22 cellular contexts compared by ENCODE assay signal in the genomic region with DNA sequence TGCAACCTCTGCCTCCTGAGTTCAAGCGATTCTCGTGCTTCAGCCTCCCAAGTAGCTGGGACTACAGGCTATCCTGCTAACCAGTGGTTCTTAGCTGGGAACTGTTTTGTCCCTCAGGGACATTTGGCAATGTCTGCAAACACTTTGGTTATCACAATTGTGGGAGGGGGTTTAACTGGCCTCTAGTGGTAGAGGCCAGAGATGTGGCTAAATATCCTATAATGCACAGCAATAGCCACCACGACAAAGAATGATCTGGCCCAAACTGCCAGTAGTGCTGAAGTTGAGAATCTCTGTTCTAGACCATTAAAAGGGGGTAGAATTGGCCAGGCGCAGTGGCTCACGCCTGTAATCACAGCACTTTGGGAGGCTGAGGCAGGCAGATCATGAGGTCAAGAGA. TPM values are rescaled to one million over a fixed set of nuclear protein-coding genes. Genes with fewer than 3 reads are reported as not detected.
A peak's percentile ranks its signal among the peaks of the same experiment; 100 is the strongest.
DNase-seq lines count a peak whose midpoint lies in the region; ATAC-seq, FAIRE-seq and TF ChIP-seq lines count a peak whose summit lies in the region.
"Had no signal": no experiment of that assay in that cellular context is flagged by ENCODE, and none has a peak within 500 bp of the region (broad histone marks: within the 10 kb centered on the region; RNA-seq: fewer than 3 reads in every experiment).

No MANE protein-coding gene starts in this region.

- H3K4me3 ChIP-seq in HepG2 (replicated peaks in 1 of 3; ENCODE audit: insufficient read depth in 1 of 3, low read depth in 2 of 3, low read length in 3 of 3) (no peak overlapping the region), psoas muscle (no peak overlapping the region)
- H3K4me3 ChIP-seq: A549, GM23248, HAP-1 had no signal

- no peak for TF ChIP-seq POLR2A in HepG2 (IDR thresholded peaks at IDR 0.05; ENCODE audit: insufficient read depth in 1 of 2, low read depth in 2 of 2, low read length in 2 of 2)

- CTCF ChIA-PET in RWPE1 (lab: Yijun Ruan, JAX): interaction anchor here (1.3 kb wide), 1 partner anchor 13 kb away, joined by 3 read pairs; no protein-coding TSS in a partner anchor
- CTCF ChIA-PET in HepG2 (lab: Yijun Ruan, JAX; ENCODE audit: low intra/inter-chr PET ratio, low total read pairs): no interaction called here

- H3K4me2 ChIP-seq in HepG2 (ENCODE audit: low read depth, low read length): peak overlapping the region; percentile 64
- H3K4me2 ChIP-seq: A549 had no signal

- H3K27ac ChIP-seq in RWPE1 (peak overlapping the region; percentile 5; the same call in 1 of the 2 replicates), HepG2 (ENCODE audit: extremely low read length, insufficient read depth, low read length) (peak overlapping the region; percentile 90), psoas muscle (peak overlapping the region; percentile 72)
- H3K27ac ChIP-seq: 22Rv1, C4-2B, GM23248 had no signal

- DNase-seq in activated T-cell treated with anti-CD3 and anti-CD28 coated beads, Interleukin-2, amount 50 U/mL, for 24 hours: no peak
- DNase-seq in activated T-cell treated with anti-CD3 and anti-CD28 coated beads, Interleukin-2, amount 50 U/mL, for 4 hours: no peak
- DNase-seq in RWPE1 (ENCODE audit: low spot score) (no peak), HepG2 (ENCODE audit: low spot score) (no peak), psoas muscle (no peak), amniotic stem cell (lab: John Stamatoyannopoulos, UW) (no peak)
- no peak for DNase-seq in activated T-helper 1 cell treated with anti-CD3 and anti-CD28 coated beads, Interleukin-12 subunit alpha, Interleukin-12 subunit beta, Interleukin-2, Interleukin-4 antibody, amounts not matched to agents 30 ng/mL and 10 ng/mL and 1 ng/mL, durations not matched to agents 14 hours and 24 hours and 36 hours (ENCODE audit: low spot score)
- DNase-seq: AML-193; CD4-positive, alpha-beta memory T cell; DMS153; DMS79; GDM1; GM23248 had no signal

- BruUV-seq in HepG2 (replicated peaks; lab: Mats Ljungman, UMichigan): no TSS peak

- 0 out of 2 replicates have a peak overlapping the region, but pooled peaks have one; percentile 40 for H3K9ac ChIP-seq in HepG2 (ENCODE audit: insufficient read depth, low read depth, low read length)
- H3K9ac ChIP-seq: GM23248 had no signal

- H3K4me1 Mint-ChIP-seq in activated T-cell treated with anti-CD3 and anti-CD28 coated beads, Interleukin-2, amount 50 U/mL, for 24 hours (ENCODE audit: low read depth): peaks cover 20% of the 10 kb centered on the region
- peaks cover 19% of the 10 kb centered on the region for H3K4me1 Mint-ChIP-seq in activated T-cell treated with anti-CD3 and anti-CD28 coated beads, Interleukin-2, amount 50 U/mL, for 4 hours (ENCODE audit: low read depth)
- H3K4me1 Mint-ChIP-seq in activated T-helper 1 cell treated with anti-CD3 and anti-CD28 coated beads, Interleukin-12 subunit alpha, Interleukin-12 subunit beta, Interleukin-2, Interleukin-4 antibody, amounts not matched to agents 30 ng/mL and 10 ng/mL and 1 ng/mL, durations not matched to agents 14 hours and 24 hours and 36 hours (ENCODE audit: low read depth): peaks cover 25% of the 10 kb centered on the region

- TF ChIP-seq EP300 in HepG2 (IDR thresholded peaks at IDR 0.05; ENCODE audit: low read depth in 2 of 2, low read length in 2 of 2) (no peak), HepG2 (CRISPR knock-in tag; IDR thresholded peaks at IDR 0.05; ENCODE audit: borderline replicate concordance) (no peak)

- no peak for TF ChIP-seq CTCF in RWPE1 (conservative IDR thresholded peaks at IDR 0.05; ENCODE audit: low read depth)
- no peak for TF ChIP-seq CTCF in HepG2 (CRISPR knock-in tag; IDR thresholded peaks at IDR 0.05)
- TF ChIP-seq CTCF in psoas muscle (IDR thresholded peaks at IDR 0.05): no peak

- H3K36me3 ChIP-seq in HepG2 (replicated peaks in 1 of 2; ENCODE audit: control insufficient read depth in 1 of 2, insufficient read depth in 2 of 2, low read length in 2 of 2) (peaks cover 5 to 29% of the 10 kb centered on the region in 2 experiments; a peak in 4 of 5 replicates), psoas muscle (ENCODE audit: insufficient read depth in 1 of 2, low read depth in 1 of 2) (peaks cover 9 to 62% of the 10 kb centered on the region in 2 donors)

- peaks cover 72% of the 10 kb centered on the region for H3K4me1 ChIP-seq in HepG2 (ENCODE audit: insufficient read depth, low read length)
- peaks cover 45% of the 10 kb centered on the region for H3K4me1 ChIP-seq in psoas muscle

- ATAC-seq in activated T-cell treated with anti-CD3 and anti-CD28 coated beads, Interleukin-2, amount 50 U/mL, for 4 hours: no peak
- peak; percentile 13 for ATAC-seq in HepG2
- no peak for ATAC-seq in psoas muscle
- no peak for ATAC-seq in HG02973 (IDR thresholded peaks at IDR 0.05; ENCODE audit: unreplicated experiment)
- ATAC-seq: A549 had no signal

- 60% methylated on average over 5 of the region's 5 CpGs for WGBS in HepG2 (ENCODE audit: low lambda C conversion rate)
- 95 to 97% (median 96%) methylated on average over 5 of the region's 5 CpGs for WGBS in psoas muscle, 3 donors

- POLR2A ChIA-PET in RWPE1 (lab: Yijun Ruan, JAX; ENCODE audit: low non-redundant PET): interaction anchor here (0.7 kb wide), 1 partner anchor 134 kb away, joined by 3 read pairs; no protein-coding TSS in a partner anchor
- POLR2A ChIA-PET in HepG2 (lab: Yijun Ruan, JAX): interaction anchor here (1.1 to 2.0 kb wide), 6 partner anchors 24 to 139 kb away, joined by 4 to 8 read pairs (median 6); a partner anchor contains a TSS

- H3K27me3 Mint-ChIP-seq in activated T-cell treated with anti-CD3 and anti-CD28 coated beads, Interleukin-2, amount 50 U/mL, for 24 hours: no peaks in the 10 kb centered on the region
- H3K27me3 Mint-ChIP-seq in activated T-cell treated with anti-CD3 and anti-CD28 coated beads, Interleukin-2, amount 50 U/mL, for 4 hours (ENCODE audit: low read depth): no peaks in the 10 kb centered on the region
- H3K27me3 Mint-ChIP-seq in activated T-helper 1 cell treated with anti-CD3 and anti-CD28 coated beads, Interleukin-12 subunit alpha, Interleukin-12 subunit beta, Interleukin-2, Interleukin-4 antibody, amounts not matched to agents 30 ng/mL and 10 ng/mL and 1 ng/mL, durations not matched to agents 14 hours and 24 hours and 36 hours (ENCODE audit: insufficient read depth): no peaks in the 10 kb centered on the region
- H3K27me3 Mint-ChIP-seq: CD4-positive, alpha-beta memory T cell; IgD-negative memory B cell had no signal

- no peak for FAIRE-seq in HepG2 (lab: Jason Lieb, UNC)
- FAIRE-seq: A549, GM12892, GM18507, HTR-8/SVneo had no signal

- peaks cover 7% of the 10 kb centered on the region for H3K79me2 ChIP-seq in HepG2 (ENCODE audit: insufficient read depth, low read length)

- intact Hi-C loops in HepG2 (cut with micrococcal nuclease; ENCODE audit: unreplicated experiment): loop anchor here (5.0 kb wide), 2 partner anchors 81 to 136 kb away; a partner anchor contains a TSS
- intact Hi-C loops in psoas muscle (cut with DNase I): no loop called here
- intact Hi-C loops in activated T-helper 1 cell treated with anti-CD3 and anti-CD28 coated beads, Interleukin-12 subunit alpha, Interleukin-12 subunit beta, Interleukin-2, Interleukin-4 antibody, amounts not matched to agents 30 ng/mL and 10 ng/mL and 1 ng/mL, durations not matched to agents 14 hours and 24 hours and 36 hours (cut with micrococcal nuclease): no loop called here

- H3K27ac Mint-ChIP-seq in activated T-cell treated with anti-CD3 and anti-CD28 coated beads, Interleukin-2, amount 50 U/mL, for 24 hours: peak overlapping the region; percentile 24
- no peak overlapping the region for H3K27ac Mint-ChIP-seq in activated T-helper 1 cell treated with anti-CD3 and anti-CD28 coated beads, Interleukin-12 subunit alpha, Interleukin-12 subunit beta, Interleukin-2, Interleukin-4 antibody, amounts not matched to agents 30 ng/mL and 10 ng/mL and 1 ng/mL, durations not matched to agents 14 hours and 24 hours and 36 hours
- H3K27ac Mint-ChIP-seq: IgD-negative memory B cell had no signal

- peaks cover 90% of the 10 kb centered on the region for H3K36me3 Mint-ChIP-seq in activated T-cell treated with anti-CD3 and anti-CD28 coated beads, Interleukin-2, amount 50 U/mL, for 24 hours (ENCODE audit: low read depth)
- H3K36me3 Mint-ChIP-seq in activated T-cell treated with anti-CD3 and anti-CD28 coated beads, Interleukin-2, amount 50 U/mL, for 4 hours (ENCODE audit: insufficient read depth): peaks cover 37% of the 10 kb centered on the region
- H3K36me3 Mint-ChIP-seq in activated T-helper 1 cell treated with anti-CD3 and anti-CD28 coated beads, Interleukin-12 subunit alpha, Interleukin-12 subunit beta, Interleukin-2, Interleukin-4 antibody, amounts not matched to agents 30 ng/mL and 10 ng/mL and 1 ng/mL, durations not matched to agents 14 hours and 24 hours and 36 hours (ENCODE audit: low read depth): peaks cover 38% of the 10 kb centered on the region

- in situ Hi-C loops in HepG2 (cut with HindIII; ENCODE audit: extremely low pct_ligation_motif_present, low pct_unique_long_range_greater_than_20kb): no loop called here

- no peak overlapping the region for H2AFZ ChIP-seq in HepG2 (ENCODE audit: low read length)
- H2AFZ ChIP-seq: GM23248 had no signal

- no peaks in the 10 kb centered on the region for H3K9me3 Mint-ChIP-seq in activated T-cell treated with anti-CD3 and anti-CD28 coated beads, Interleukin-2, amount 50 U/mL, for 24 hours
- H3K9me3 Mint-ChIP-seq in activated T-cell treated with anti-CD3 and anti-CD28 coated beads, Interleukin-2, amount 50 U/mL, for 4 hours: no peaks in the 10 kb centered on the region
- no peaks in the 10 kb centered on the region for H3K9me3 Mint-ChIP-seq in activated T-helper 1 cell treated with anti-CD3 and anti-CD28 coated beads, Interleukin-12 subunit alpha, Interleukin-12 subunit beta, Interleukin-2, Interleukin-4 antibody, amounts not matched to agents 30 ng/mL and 10 ng/mL and 1 ng/mL, durations not matched to agents 14 hours and 24 hours and 36 hours
- H3K9me3 Mint-ChIP-seq: CD4-positive, alpha-beta memory T cell; IgD-negative memory B cell had no signal

- H3K27me3 ChIP-seq in HepG2 (ENCODE audit: control insufficient read depth in 1 of 2, insufficient read depth in 2 of 2, low read length in 2 of 2) (no peaks in the 10 kb centered on the region), psoas muscle (ENCODE audit: insufficient read depth in 3 of 3, low read length in 2 of 3) (no peaks in the 10 kb centered on the region)

- H4K20me1 ChIP-seq in HepG2 (ENCODE audit: insufficient read depth, low read length): no peaks in the 10 kb centered on the region

- H3K9me3 ChIP-seq in HepG2 (ENCODE audit: low read length) (no peaks in the 10 kb centered on the region), psoas muscle (no peaks in the 10 kb centered on the region)
- H3K9me3 ChIP-seq: A549, HAP-1 had no signal

- H3K4me3 Mint-ChIP-seq in activated T-cell treated with anti-CD3 and anti-CD28 coated beads, Interleukin-2, amount 50 U/mL, for 24 hours: no peak overlapping the region
- H3K4me3 Mint-ChIP-seq in activated T-cell treated with anti-CD3 and anti-CD28 coated beads, Interleukin-2, amount 50 U/mL, for 4 hours: no peak overlapping the region
- H3K4me3 Mint-ChIP-seq in activated T-helper 1 cell treated with anti-CD3 and anti-CD28 coated beads, Interleukin-12 subunit alpha, Interleukin-12 subunit beta, Interleukin-2, Interleukin-4 antibody, amounts not matched to agents 30 ng/mL and 10 ng/mL and 1 ng/mL, durations not matched to agents 14 hours and 24 hours and 36 hours: no peak overlapping the region
- H3K4me3 Mint-ChIP-seq: CD4-positive, alpha-beta memory T cell; IgD-negative memory B cell had no signal

- no peak for TF ChIP-seq RAD21 in HepG2 (CRISPR knock-in tag; IDR thresholded peaks at IDR 0.05)

RNA-seq across cellular contexts. Expression of a gene that starts 28.8 kb away (rescaled TPM):
- 10 to 100 TPM; 43.8 to 61.4 (median 54.2) TPM for total RNA-seq in activated T-cell treated with anti-CD3 and anti-CD28 coated beads, Interleukin-2, amount 50 U/mL, for 4 hours
- total RNA-seq in HepG2 (2016; rRNA removed; fragmentation: Illumina TruSeq; extraction: Trizol) (23.4 and 29.2 TPM in 2 replicates), psoas muscle (100 to 1,000 TPM in 3 of 4 donors, 10 to 100 TPM in 1; 71.9 to 188 (median 141) TPM)
- total RNA-seq in HepG2 (2016; cell fraction: cytosol; rRNA removed; fragmentation: Illumina TruSeq; extraction: Trizol; ENCODE audit: low read depth): 6.7 and 8.7 TPM in 2 replicates
- total RNA-seq in HepG2 (2016; cell fraction: insoluble cytoplasmic fraction; rRNA removed; fragmentation: Illumina TruSeq; extraction: Trizol): 21.0 and 29.6 TPM in 2 replicates
- 30.2 and 32.7 TPM in 2 replicates for total RNA-seq in HepG2 (2016; cell fraction: membrane; rRNA removed; fragmentation: Illumina TruSeq; extraction: Trizol)
- 28.7 and 38.1 TPM in 2 replicates for total RNA-seq in HepG2 (2016; cell fraction: nucleus; rRNA removed; fragmentation: Illumina TruSeq; extraction: Trizol)
- polyA plus RNA-seq in HepG2 (2011; rRNA removed) (15.6 and 16.0 TPM in 2 replicates), psoas muscle (100 to 1,000 TPM in 1 of 3 donors, 10 to 100 TPM in 2; 65.0 to 127 (median 87.6) TPM)
- 8.3 and 10.7 TPM in 2 replicates for polyA plus RNA-seq in HepG2 (2011; cell fraction: cytosol; rRNA removed)
- polyA plus RNA-seq in HepG2 (2011; cell fraction: nucleus; rRNA removed): 22.6 and 23.5 TPM in 2 replicates
- polyA plus RNA-seq in HepG2 (2012): 40.3 and 44.8 TPM in 2 replicates
- polyA plus RNA-seq in HepG2 (2016; cell fraction: cytosol; fragmentation: Illumina TruSeq; extraction: Trizol; ENCODE audit: low read depth): 17.2 and 17.9 TPM in 2 replicates
- polyA plus RNA-seq in HepG2 (2016; cell fraction: insoluble cytoplasmic fraction; fragmentation: Illumina TruSeq; extraction: Trizol; ENCODE audit: low read depth): 59.2 and 61.5 TPM in 2 replicates
- 34.9 and 39.3 TPM in 2 replicates for polyA plus RNA-seq in HepG2 (2016; cell fraction: membrane; fragmentation: Illumina TruSeq; extraction: Trizol; ENCODE audit: low read depth)
- 58.6 and 63.2 TPM in 2 replicates for polyA plus RNA-seq in HepG2 (2016; cell fraction: nucleus; fragmentation: Illumina TruSeq; extraction: Trizol; ENCODE audit: insufficient read depth, low read depth)
- 7.8 and 15.7 TPM in 2 replicates for polyA minus RNA-seq in HepG2 (2011; rRNA and poly(A)+ RNA removed; ENCODE audit: low replicate concordance)
- 25.7 and 27.7 TPM in 2 replicates for polyA minus RNA-seq in HepG2 (2011; cell fraction: cytosol; rRNA and poly(A)+ RNA removed)
- polyA minus RNA-seq in HepG2 (2011; cell fraction: nucleus; rRNA and poly(A)+ RNA removed): 40.0 and 50.9 TPM in 2 replicates
- 40.1 and 42.0 TPM in 2 replicates for total RNA-seq in activated T-helper 1 cell treated with anti-CD3 and anti-CD28 coated beads, Interleukin-12 subunit alpha, Interleukin-12 subunit beta, Interleukin-2, Interleukin-4 antibody, amounts not matched to agents 30 ng/mL and 10 ng/mL and 1 ng/mL, durations not matched to agents 14 hours and 24 hours and 36 hours

Comparison
In these comparisons a context has a peak if more than half of its experiments do, and no peak if none do; other contexts are left out.
1. H3K27ac ChIP-seq: peak in every context shown above with its lines; median percentile 90 in HepG2; 72 in psoas muscle; 5 in RWPE1.